In genomic region chr9:90300901-90301688, GRCh38 we compare ENCODE assay signal across 1 cellular context.
TF ChIP-seq lines count a peak whose summit lies in the region.

No MANE protein-coding gene starts in this region.

TF ChIP-seq in IMR-90, 13 proteins besides CTCF, POLR2A, EP300 and RAD21:
- peak; percentile 49; the same call in 1 of the 2 replicates for TF ChIP-seq MAZ (IDR thresholded peaks at IDR 0.05; ENCODE audit: borderline replicate concordance, low read depth, low read length)
- TF ChIP-seq SMC3 (IDR thresholded peaks at IDR 0.05; ENCODE audit: low read depth, low read length): no peak
- peak; percentile 36; the same call in 1 of the 2 replicates for TF ChIP-seq FOS (IDR thresholded peaks at IDR 0.05; ENCODE audit: low read depth, low read length)
- TF ChIP-seq CHD1 (IDR thresholded peaks at IDR 0.05; ENCODE audit: low read depth, low read length): no peak
- TF ChIP-seq NFE2L2 (IDR thresholded peaks at IDR 0.05; ENCODE audit: low read depth, low read length): no peak
- TF ChIP-seq CEBPB (IDR thresholded peaks at IDR 0.05; ENCODE audit: low read depth, low read length): no peak
- no peak for TF ChIP-seq MAFK (IDR thresholded peaks at IDR 0.05; ENCODE audit: low read depth, low read length)
- no peak for TF ChIP-seq RFX5 (IDR thresholded peaks at IDR 0.05; ENCODE audit: low read depth, low read length)
- TF ChIP-seq MXI1 (IDR thresholded peaks at IDR 0.05; ENCODE audit: borderline replicate concordance, low read depth, low read length): no peak
- no peak for TF ChIP-seq ELK1 (IDR thresholded peaks at IDR 0.05; ENCODE audit: borderline replicate concordance, low read depth, low read length)
